ENCODE assay signal across 17 cellular contexts in the genomic region with DNA sequence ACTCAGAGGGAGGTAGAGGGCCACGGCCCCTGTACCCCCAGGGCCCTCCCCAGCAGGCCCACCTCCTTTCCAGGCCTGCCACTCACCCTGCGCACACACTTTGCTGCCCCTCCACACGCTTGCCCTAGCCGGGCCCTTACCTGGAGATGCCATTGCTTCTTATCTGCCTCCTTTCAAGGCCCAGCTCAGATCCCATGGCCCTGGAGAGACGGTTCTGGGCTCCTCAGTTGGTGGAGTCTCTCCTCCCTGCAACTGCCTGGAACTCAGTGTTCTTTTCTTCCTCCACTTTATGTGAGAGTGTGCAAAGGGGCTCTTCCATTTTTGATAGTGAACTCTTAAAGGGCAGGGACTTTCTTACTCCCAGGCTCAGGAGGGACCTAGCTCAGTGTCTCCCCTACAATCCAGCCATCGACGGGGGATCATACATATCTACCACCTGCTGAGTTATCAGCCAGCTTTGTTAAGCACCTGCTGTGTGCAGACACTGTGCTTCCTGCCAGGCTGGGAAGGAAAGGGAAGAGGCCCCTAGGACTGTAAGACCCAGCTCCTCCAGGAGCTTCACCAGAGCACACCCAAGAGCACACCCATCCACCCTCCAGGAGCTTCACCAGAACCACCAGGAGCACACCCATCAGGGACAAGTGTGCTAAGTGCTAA.
DNase-seq lines count a peak whose midpoint lies in the region; ATAC-seq and TF ChIP-seq lines count a peak whose summit lies in the region.
"Had no signal": no experiment of that assay in that cellular context is flagged by ENCODE, and none has a peak within 500 bp of the region (broad histone marks: within the 10 kb centered on the region; RNA-seq: fewer than 3 reads in every experiment).

No MANE protein-coding gene starts in this region.

- peaks cover 2 to 7% of the 10 kb centered on the region in 2 donors for H3K27me3 Mint-ChIP-seq in natural killer cell treated with Interleukin-12 subunit alpha and Interleukin-12 subunit beta and Interleukin-15 and Interleukin-18, amount 100 ng/mL, for 72 hours
- peaks cover 0 to 7% of the 10 kb centered on the region in 2 donors for H3K27me3 Mint-ChIP-seq in natural killer cell (ENCODE audit: low read depth in 2 of 2)

- H3K4me1 ChIP-seq in gastroesophageal sphincter, result no peaks in the 10 kb centered on the region
- H3K4me1 ChIP-seq in stomach, result peaks cover 0 to 7% (median 0%) of the 10 kb centered on the region in 4 donors

- WGBS in gastroesophageal sphincter (ENCODE audit: low coverage in 1 of 2), 2 donors, result 60 to 75% methylated on average over 1 to 4 of the region's 7 CpGs
- 73 to 87% (median 81%) methylated on average over 6 to 7 of the region's 7 CpGs for WGBS in stomach, 5 donors

- H3K9me3 ChIP-seq in gastroesophageal sphincter (no peaks in the 10 kb centered on the region), stomach (no peaks in the 10 kb centered on the region)

- ATAC-seq in natural killer cell treated with Interleukin-12 subunit alpha and Interleukin-12 subunit beta and Interleukin-15 and Interleukin-18, amount 100 ng/mL, for 72 hours, result peak; percentile 3 to 38
- no peak for ATAC-seq in natural killer cell
- ATAC-seq in gastroesophageal sphincter, result peak; percentile 8

- H3K9me3 Mint-ChIP-seq in natural killer cell treated with Interleukin-12 subunit alpha and Interleukin-12 subunit beta and Interleukin-15 and Interleukin-18, amount 100 ng/mL, for 72 hours, result no peaks in the 10 kb centered on the region
- no peaks in the 10 kb centered on the region for H3K9me3 Mint-ChIP-seq in natural killer cell
- H3K9me3 Mint-ChIP-seq: CD4-positive, alpha-beta T cell had no signal

- no peak for DNase-seq in natural killer cell treated with Interleukin-12 subunit alpha and Interleukin-12 subunit beta and Interleukin-15 and Interleukin-18, amount 100 ng/mL, for 72 hours (ENCODE audit: low spot score)
- DNase-seq in natural killer cell (no peak), NCI-H146 treated with DMSO at 0.1 percent for 48 hours (lab: John Stamatoyannopoulos, UW; ENCODE audit: unreplicated experiment) (peak; percentile 6), stomach (peak; percentile 15), C1 segment of cervical spinal cord (lab: John Stamatoyannopoulos, UW) (no peak), SKM-1 (lab: John Stamatoyannopoulos, UW; ENCODE audit: unreplicated experiment) (no peak)
- no peak for DNase-seq in stimulated activated CD4-positive, alpha-beta T cell treated with anti-CD3 and anti-CD28 coated beads, Interleukin-1b, Interleukin-23, amount 100 ng/mL, for 48 hours
- DNase-seq: AML-193; CD4-positive, alpha-beta T cell; DMS53; GM23248; HCEC 1CT; NCI-H1417; NCI-H2029; NCI-H2171 treated with DMSO at 0.1 percent for 48 hours; NCI-H510A had no signal

- H3K27me3 ChIP-seq in gastroesophageal sphincter (peaks cover 13% of the 10 kb centered on the region), stomach (peaks cover 0 to 6% (median 0%) of the 10 kb centered on the region in 3 donors)

- no peak overlapping the region for H3K27ac Mint-ChIP-seq in natural killer cell treated with Interleukin-12 subunit alpha and Interleukin-12 subunit beta and Interleukin-15 and Interleukin-18, amount 100 ng/mL, for 72 hours
- H3K27ac Mint-ChIP-seq in natural killer cell, result no peak overlapping the region
- H3K27ac Mint-ChIP-seq: CD4-positive, alpha-beta T cell had no signal

- H3K27ac ChIP-seq in gastroesophageal sphincter, result no peak overlapping the region
- no peak overlapping the region for H3K27ac ChIP-seq in stomach
- H3K27ac ChIP-seq: GM23248 had no signal

- TF ChIP-seq CTCF in natural killer cell (IDR thresholded peaks at IDR 0.05) (no peak), gastroesophageal sphincter (IDR thresholded peaks at IDR 0.05) (no peak), stomach (IDR thresholded peaks at IDR 0.05) (no peak)

- H3K36me3 Mint-ChIP-seq in natural killer cell treated with Interleukin-12 subunit alpha and Interleukin-12 subunit beta and Interleukin-15 and Interleukin-18, amount 100 ng/mL, for 72 hours, result no peaks in the 10 kb centered on the region
- H3K36me3 Mint-ChIP-seq in natural killer cell, result no peaks in the 10 kb centered on the region

- TF ChIP-seq EP300 in gastroesophageal sphincter (IDR thresholded peaks at IDR 0.05) (no peak), stomach (IDR thresholded peaks at IDR 0.05) (no peak)

- no peak overlapping the region for H3K4me3 ChIP-seq in gastroesophageal sphincter
- no peak overlapping the region for H3K4me3 ChIP-seq in stomach
- H3K4me3 ChIP-seq: GM23248 had no signal

- H3K36me3 ChIP-seq in gastroesophageal sphincter (no peaks in the 10 kb centered on the region), stomach (no peaks in the 10 kb centered on the region)

- TF ChIP-seq POLR2A in gastroesophageal sphincter (IDR thresholded peaks at IDR 0.05) (no peak), stomach (IDR thresholded peaks at IDR 0.05) (no peak)

- H3K4me3 Mint-ChIP-seq in natural killer cell treated with Interleukin-12 subunit alpha and Interleukin-12 subunit beta and Interleukin-15 and Interleukin-18, amount 100 ng/mL, for 72 hours, result no peak overlapping the region
- no peak overlapping the region for H3K4me3 Mint-ChIP-seq in natural killer cell
- H3K4me3 Mint-ChIP-seq: CD4-positive, alpha-beta T cell had no signal

- peaks cover 0 to 4% of the 10 kb centered on the region in 2 donors for H3K4me1 Mint-ChIP-seq in natural killer cell treated with Interleukin-12 subunit alpha and Interleukin-12 subunit beta and Interleukin-15 and Interleukin-18, amount 100 ng/mL, for 72 hours (ENCODE audit: low read depth in 2 of 2)
- peaks cover 0 to 5% of the 10 kb centered on the region in 2 donors for H3K4me1 Mint-ChIP-seq in natural killer cell

- intact Hi-C loops in natural killer cell (cut with micrococcal nuclease), result no loop called here
- intact Hi-C loops in stomach (cut with DNase I; ENCODE audit: low total_unique reads), result no loop called here

Comparison
In these comparisons a context has a peak if more than half of its experiments do, and no peak if none do; other contexts are left out.
1. ATAC-seq: peak in natural killer cell treated with Interleukin-12 subunit alpha and Interleukin-12 subunit beta and Interleukin-15 and Interleukin-18, amount 100 ng/mL, for 72 hours (2 of 2) and gastroesophageal sphincter (single experiment); none in natural killer cell (0 of 3).
2. DNase-seq: peak in NCI-H146 treated with DMSO at 0.1 percent for 48 hours (single experiment) and stomach (single experiment); none in natural killer cell treated with Interleukin-12 subunit alpha and Interleukin-12 subunit beta and Interleukin-15 and Interleukin-18, amount 100 ng/mL, for 72 hours (single experiment), natural killer cell (single experiment), C1 segment of cervical spinal cord (0 of 14), SKM-1 (single experiment) and stimulated activated CD4-positive, alpha-beta T cell treated with anti-CD3 and anti-CD28 coated beads, Interleukin-1b, Interleukin-23, amount 100 ng/mL, for 48 hours (single experiment).